18 cellular contexts compared by ENCODE assay signal in genomic region chr10:86056632-86057031, GRCh38.
"Had no signal": no experiment of that assay in that cellular context is flagged by ENCODE, and none has a peak within 500 bp of the region (broad histone marks: within the 10 kb centered on the region; RNA-seq: fewer than 3 reads in every experiment).

No MANE protein-coding gene starts in this region.

- DNase-seq: KBM-7, MV-4-11, NCI-H1048, NCI-H1105, NCI-H1417, NCI-H1436 treated with DMSO at 0.1 percent for 48 hours, NCI-H1694, NCI-H187 treated with DMSO at 0.1 percent for 48 hours, NCI-H2029 treated with DMSO at 0.1 percent for 48 hours, NCI-H2107, NCI-H2227 treated with DMSO at 0.1 percent for 48 hours, NCI-H510A, NCI-H524 treated with DMSO at 0.1 percent for 48 hours, NCI-H69, NCI-H774, Right ventricle myocardium superior, RPMI8226, SIG-M5 had no signal
